Comparison of ENCODE assay signal across 24 cellular contexts in genomic region chr12:33710548-33710947, GRCh38.
"Had no signal": no experiment of that assay in that cellular context is flagged by ENCODE, and none has a peak within 500 bp of the region (broad histone marks: within the 10 kb centered on the region; RNA-seq: fewer than 3 reads in every experiment).

No MANE protein-coding gene starts in this region.

- H3K9me3 ChIP-seq: colonic mucosa, esophagus squamous epithelium, gastrocnemius medialis, heart right ventricle, left lung, lower lobe of right lung, mucosa of descending colon had no signal

- DNase-seq: colonic mucosa; cortex of kidney; effector CD8-positive, alpha-beta T cell; effector memory CD8-positive, alpha-beta T cell; endodermal cell; erythroblast; esophagus squamous epithelium; foreskin fibroblast; foreskin melanocyte; gastrocnemius medialis; glutamatergic neuron; heart right ventricle; hippocampal formation; left cardiac atrium; left lung; left ventricle myocardium superior; lower lobe of right lung; mesenchymal stem cell; mucosa of descending colon; naive B cell had no signal

- H3K4me3 ChIP-seq: colonic mucosa, esophagus squamous epithelium, gastrocnemius medialis, heart right ventricle, left lung, lower lobe of right lung, mucosa of descending colon had no signal

- H3K27ac ChIP-seq: colonic mucosa, epithelial cell of prostate, esophagus squamous epithelium, gastrocnemius medialis, heart right ventricle, left lung, lower lobe of right lung had no signal

- H3K27me3 Mint-ChIP-seq: dendritic cell treated with granulocyte-macrophage colony-stimulating factor and Interleukin-4, amounts not matched to agents 40 ng/mL and 50 ng/mL, for 4 days; effector memory CD8-positive, alpha-beta T cell; naive B cell had no signal

- H3K36me3 Mint-ChIP-seq: mesothelial cell of epicardium, naive B cell had no signal

- H3K4me1 Mint-ChIP-seq: endodermal cell, mesothelial cell of epicardium, naive B cell had no signal

- ATAC-seq: effector memory CD8-positive, alpha-beta T cell; esophagus mucosa; gastrocnemius medialis; heart right ventricle; left cardiac atrium; left lung; left ventricle myocardium superior; lower lobe of right lung; mucosa of descending colon had no signal

- H3K9me3 Mint-ChIP-seq: dendritic cell treated with granulocyte-macrophage colony-stimulating factor and Interleukin-4, amounts not matched to agents 40 ng/mL and 50 ng/mL, for 4 days; endodermal cell; mesothelial cell of epicardium had no signal

- H3K27ac Mint-ChIP-seq: dendritic cell treated with granulocyte-macrophage colony-stimulating factor and Interleukin-4, amounts not matched to agents 40 ng/mL and 50 ng/mL, for 4 days; effector memory CD8-positive, alpha-beta T cell; endodermal cell; mesothelial cell of epicardium; naive B cell had no signal

- H3K27me3 ChIP-seq: colonic mucosa, esophagus squamous epithelium, gastrocnemius medialis, heart right ventricle, left lung had no signal

- H3K36me3 ChIP-seq: colonic mucosa, esophagus squamous epithelium, gastrocnemius medialis, heart right ventricle, left lung, lower lobe of right lung had no signal

- H3K4me3 Mint-ChIP-seq: dendritic cell treated with granulocyte-macrophage colony-stimulating factor and Interleukin-4, amounts not matched to agents 40 ng/mL and 50 ng/mL, for 4 days; effector memory CD8-positive, alpha-beta T cell; endodermal cell; mesothelial cell of epicardium; naive B cell had no signal
